In genomic region chr1:150213170-150214098, GRCh38 we compare ENCODE assay signal across 8 cellular contexts. TPM values are rescaled to one million over a fixed set of nuclear protein-coding genes. Genes with fewer than 3 reads are reported as not detected.
DNase-seq lines count a peak whose midpoint lies in the region; ATAC-seq and TF ChIP-seq lines count a peak whose summit lies in the region.

No MANE protein-coding gene starts in this region.

- no peaks in the 10 kb centered on the region for H3K27me3 Mint-ChIP-seq in activated naive CD4-positive, alpha-beta T cell treated with anti-CD3 and anti-CD28 coated beads for 36 hours (ENCODE audit: low read depth)

- TF ChIP-seq POLR2A in gastroesophageal sphincter (IDR thresholded peaks at IDR 0.05): peak; percentile 17 to 58

- H3K27me3 ChIP-seq in gastroesophageal sphincter (no peaks in the 10 kb centered on the region), neutrophil (no peaks in the 10 kb centered on the region)

- peak; percentile 96 for DNase-seq in COR-L47 (lab: John Stamatoyannopoulos, UW)
- peak; percentile 99 to 100 for DNase-seq in SHP77 (lab: John Stamatoyannopoulos, UW)
- DNase-seq in activated naive CD4-positive, alpha-beta T cell treated with anti-CD3 and anti-CD28 coated beads for 36 hours: peak; percentile 96
- peak; percentile 50 to 96 (median 89) for DNase-seq in substantia nigra (lab: John Stamatoyannopoulos, UW)

- peak; percentile 31 to 58 (median 39) for TF ChIP-seq CTCF in gastroesophageal sphincter (IDR thresholded peaks at IDR 0.05)
- TF ChIP-seq CTCF in neutrophil (IDR thresholded peaks at IDR 0.05): no peak

- H3K27ac ChIP-seq in gastroesophageal sphincter (peak overlapping the region; percentile 73 to 93 (median 82)), neutrophil (peak overlapping the region; percentile 84), substantia nigra (ENCODE audit: low read depth, low read length, poor library complexity, severe bottlenecking) (peak overlapping the region; percentile 44)

- H3K4me3 ChIP-seq in gastroesophageal sphincter: peak overlapping the region; percentile 54 to 92
- H3K4me3 ChIP-seq in neutrophil (ENCODE audit: low read depth in 1 of 2, low read length in 1 of 2): peak overlapping the region; percentile 64 to 70

- H3K27ac Mint-ChIP-seq in activated naive CD4-positive, alpha-beta T cell treated with anti-CD3 and anti-CD28 coated beads for 36 hours: peak overlapping the region; percentile 92

- no peaks in the 10 kb centered on the region for H3K9me3 Mint-ChIP-seq in activated naive CD4-positive, alpha-beta T cell treated with anti-CD3 and anti-CD28 coated beads for 36 hours

- intact Hi-C loops in activated naive CD4-positive, alpha-beta T cell treated with anti-CD3 and anti-CD28 coated beads for 36 hours (cut with micrococcal nuclease): loop anchor here (1.0 kb wide), 4 partner anchors 23 to 416 kb away; partner anchors contain the start of genes ANP32E, ENSA and VPS45

- H3K4me3 Mint-ChIP-seq in activated naive CD4-positive, alpha-beta T cell treated with anti-CD3 and anti-CD28 coated beads for 36 hours: peak overlapping the region; percentile 81

- ATAC-seq in GM21423 (IDR thresholded peaks at IDR 0.05; ENCODE audit: unreplicated experiment): peak; percentile 96
- ATAC-seq in gastroesophageal sphincter: peak; percentile 100

- TF ChIP-seq EP300 in Ishikawa (IDR thresholded peaks at IDR 0.05; ENCODE audit: borderline replicate concordance) (no peak), gastroesophageal sphincter (IDR thresholded peaks at IDR 0.05) (no peak)

- WGBS in gastroesophageal sphincter (ENCODE audit: low coverage in 1 of 2), 2 donors: 14 to 21% methylated on average over 25 to 32 of the region's 38 CpGs

- CTCF ChIA-PET in activated naive CD4-positive, alpha-beta T cell treated with anti-CD3 and anti-CD28 coated beads for 36 hours (lab: Charles Lee): interaction anchor here (0.6 to 1.2 kb wide), 2 partner anchors 12 to 57 kb away, joined by 3 to 4 read pairs; no protein-coding TSS in a partner anchor

- peaks cover 15% of the 10 kb centered on the region for H3K4me1 Mint-ChIP-seq in activated naive CD4-positive, alpha-beta T cell treated with anti-CD3 and anti-CD28 coated beads for 36 hours (ENCODE audit: low read depth)

- H3K4me1 ChIP-seq in gastroesophageal sphincter (peaks cover 0 to 13% (median 0%) of the 10 kb centered on the region in 3 donors), neutrophil (ENCODE audit: control insufficient read depth in 1 of 2, insufficient read depth in 1 of 2, low read depth in 1 of 2, low read length in 1 of 2) (peaks cover 27 to 30% of the 10 kb centered on the region in 2 experiments)

- peak; percentile 16; the same call in 1 of the 2 replicates for TF ChIP-seq RAD21 in Ishikawa (IDR thresholded peaks at IDR 0.05; ENCODE audit: low read depth)

- H3K9me3 ChIP-seq in gastroesophageal sphincter (no peaks in the 10 kb centered on the region), neutrophil (no peaks in the 10 kb centered on the region)

- H3K36me3 ChIP-seq in gastroesophageal sphincter (no peaks in the 10 kb centered on the region), neutrophil (no peaks in the 10 kb centered on the region)

- no peaks in the 10 kb centered on the region for H3K36me3 Mint-ChIP-seq in activated naive CD4-positive, alpha-beta T cell treated with anti-CD3 and anti-CD28 coated beads for 36 hours (ENCODE audit: low read depth)

TF ChIP-seq in Ishikawa, 13 proteins besides CTCF, POLR2A, EP300 and RAD21:
- no peak for TF ChIP-seq NFIC (IDR thresholded peaks at IDR 0.05)
- peak; percentile 93 for TF ChIP-seq USF1 (IDR thresholded peaks at IDR 0.05)
- TF ChIP-seq TAF1 (IDR thresholded peaks at IDR 0.05; ENCODE audit: low read depth): peak; percentile 38; the same call in 1 of the 2 replicates
- TF ChIP-seq CREB1 (IDR thresholded peaks at IDR 0.05; ENCODE audit: low read depth): no peak
- TF ChIP-seq MAX (IDR thresholded peaks at IDR 0.05): peak; percentile 47
TF ChIP-seq in Ishikawa: peak in this region for 3.

RNA-seq across cellular contexts. Expression of gene ANP32E, which starts 22.5 kb away (rescaled TPM):
- 100 to 1,000 TPM; 201 to 202 TPM for total RNA-seq in activated naive CD4-positive, alpha-beta T cell treated with anti-CD3 and anti-CD28 coated beads for 36 hours
- total RNA-seq in gastroesophageal sphincter: 10 to 100 TPM; 14.8 to 25.1 (median 21.6) TPM

RNA-seq across cellular contexts. Expression of gene CA14, which starts 44.1 kb away (rescaled TPM):
- total RNA-seq in activated naive CD4-positive, alpha-beta T cell treated with anti-CD3 and anti-CD28 coated beads for 36 hours: not detected
- 1 to 10 TPM in 1 of 4 donors, under 1 TPM in 3; 0.54 to 1.5 (median 0.78) TPM for total RNA-seq in gastroesophageal sphincter

RNA-seq across cellular contexts. Expression of gene APH1A, which starts 55.4 kb away (rescaled TPM):
- 10 to 100 TPM; 71.2 to 75.7 TPM for total RNA-seq in activated naive CD4-positive, alpha-beta T cell treated with anti-CD3 and anti-CD28 coated beads for 36 hours
- 10 to 100 TPM; 40.3 to 68.9 (median 49.5) TPM for total RNA-seq in gastroesophageal sphincter

RNA-seq across cellular contexts. Expression of gene C1orf54, which starts 59.2 kb away (rescaled TPM):
- total RNA-seq in activated naive CD4-positive, alpha-beta T cell treated with anti-CD3 and anti-CD28 coated beads for 36 hours: under 1 TPM; 0.41 to 0.86 TPM
- total RNA-seq in gastroesophageal sphincter: 10 to 100 TPM in 3 of 4 donors, 1 to 10 TPM in 1; 5.2 to 37.7 (median 16.2) TPM

Comparison
In these comparisons a context has a peak if more than half of its experiments do, and no peak if none do; other contexts are left out.
1. Peak in every context shown above with its lines: DNase-seq, ATAC-seq, H3K4me3 ChIP-seq and H3K27ac ChIP-seq.
2. RNA of gene ANP32E, which starts 22.5 kb away (total RNA-seq): 201 to 202 TPM in activated naive CD4-positive, alpha-beta T cell treated with anti-CD3 and anti-CD28 coated beads for 36 hours; 14.8 to 25.1 TPM in gastroesophageal sphincter; every median in the first group is over 4 times any median in the second.